ENCODE assay signal across 8 cellular contexts in the genomic region with DNA sequence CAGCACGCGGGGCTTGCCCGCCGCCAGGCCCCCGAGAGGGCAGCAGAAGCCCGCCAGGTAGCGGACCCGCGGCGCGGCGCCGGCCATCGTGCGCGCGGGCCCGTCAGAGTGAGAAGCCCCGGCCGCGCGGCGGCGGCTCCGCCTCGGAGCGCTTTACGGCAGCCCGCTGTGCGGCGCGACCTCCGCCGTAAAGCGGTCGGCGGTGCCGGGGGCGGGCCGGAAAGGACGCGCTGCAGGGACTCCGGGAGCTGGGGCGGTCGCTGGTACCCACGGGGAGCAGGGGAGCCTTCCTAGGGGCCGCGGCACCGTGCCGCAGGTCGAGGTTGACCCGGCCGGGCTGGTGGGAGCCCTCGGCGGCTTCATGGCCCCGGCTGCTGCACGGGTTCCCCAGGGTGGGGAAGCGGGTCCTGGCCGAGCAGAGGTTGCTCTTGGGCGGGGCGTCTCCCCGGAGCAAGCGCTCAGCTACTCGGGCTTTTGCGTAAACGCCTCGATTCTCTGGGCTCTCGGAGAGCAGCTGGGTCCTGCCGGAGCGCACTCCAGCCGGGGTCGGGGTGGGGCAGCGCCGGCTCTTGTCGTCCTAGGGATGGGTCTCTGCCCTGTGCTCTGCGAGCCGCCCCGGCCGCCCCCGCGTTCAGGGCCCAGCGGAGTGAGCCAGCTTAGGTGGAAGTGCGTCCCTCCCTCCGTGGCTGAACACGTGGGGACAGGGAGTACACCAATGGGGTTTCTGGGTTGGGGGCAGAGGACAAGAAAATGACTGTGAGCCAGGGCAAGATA. TPM values are rescaled to one million over a fixed set of nuclear protein-coding genes. Genes with fewer than 3 reads are reported as not detected.
A peak's percentile ranks its signal among the peaks of the same experiment; 100 is the strongest.
DNase-seq lines count a peak whose midpoint lies in the region; ATAC-seq and TF ChIP-seq lines count a peak whose summit lies in the region.

A gene with protein sequence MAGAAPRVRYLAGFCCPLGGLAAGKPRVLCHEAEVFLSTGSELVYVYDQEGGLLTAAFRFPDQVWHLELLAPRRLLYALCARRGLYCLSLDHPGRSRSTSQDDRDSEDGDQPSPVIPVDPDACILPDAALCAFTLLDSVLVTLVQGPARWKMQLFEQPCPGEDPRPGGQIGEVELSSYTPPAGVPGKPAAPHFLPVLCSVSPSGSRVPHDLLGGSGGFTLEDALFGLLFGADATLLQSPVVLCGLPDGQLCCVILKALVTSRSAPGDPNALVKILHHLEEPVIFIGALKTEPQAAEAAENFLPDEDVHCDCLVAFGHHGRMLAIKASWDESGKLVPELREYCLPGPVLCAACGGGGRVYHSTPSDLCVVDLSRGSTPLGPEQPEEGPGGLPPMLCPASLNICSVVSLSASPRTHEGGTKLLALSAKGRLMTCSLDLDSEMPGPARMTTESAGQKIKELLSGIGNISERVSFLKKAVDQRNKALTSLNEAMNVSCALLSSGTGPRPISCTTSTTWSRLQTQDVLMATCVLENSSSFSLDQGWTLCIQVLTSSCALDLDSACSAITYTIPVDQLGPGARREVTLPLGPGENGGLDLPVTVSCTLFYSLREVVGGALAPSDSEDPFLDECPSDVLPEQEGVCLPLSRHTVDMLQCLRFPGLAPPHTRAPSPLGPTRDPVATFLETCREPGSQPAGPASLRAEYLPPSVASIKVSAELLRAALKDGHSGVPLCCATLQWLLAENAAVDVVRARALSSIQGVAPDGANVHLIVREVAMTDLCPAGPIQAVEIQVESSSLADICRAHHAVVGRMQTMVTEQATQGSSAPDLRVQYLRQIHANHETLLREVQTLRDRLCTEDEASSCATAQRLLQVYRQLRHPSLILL (minus strand): TSS at position 110 of the 774 bp plus-strand sequence. CDS start 23 bp downstream, at position 87.

- H3K27me3 Mint-ChIP-seq in progenitor cell of endocrine pancreas = no peaks in the 10 kb centered on the region

- H3K4me3 ChIP-seq in adrenal gland = peak within 1 kb of the TSS; percentile 12 to 97 (median 76)
- peak within 1 kb of the TSS; percentile 68 to 98 (median 86) for H3K4me3 ChIP-seq in upper lobe of left lung

- peaks cover 6% of the 10 kb centered on the region for H3K36me3 Mint-ChIP-seq in progenitor cell of endocrine pancreas (ENCODE audit: insufficient read depth)

- TF ChIP-seq CTCF in adrenal gland (IDR thresholded peaks at IDR 0.05) (no peak), progenitor cell of endocrine pancreas (IDR thresholded peaks at IDR 0.05; ENCODE audit: unreplicated experiment) (no peak), upper lobe of left lung (IDR thresholded peaks at IDR 0.05) (peak in 3 of 6 experiments; percentile 4 to 36 (median 12))

- DNase-seq in EH (ENCODE audit: low read depth) (peak; percentile 79), M059J (ENCODE audit: low read depth) (peak; percentile 74), adrenal gland (peak; percentile 70 to 81 (median 75)), left cardiac atrium (peak; percentile 85), progenitor cell of endocrine pancreas (ENCODE audit: low spot score, unreplicated experiment) (peak; percentile 72), upper lobe of left lung (peak; percentile 79 to 97)

- ATAC-seq in GM21717 (IDR thresholded peaks at IDR 0.05; ENCODE audit: unreplicated experiment) = peak; percentile 41
- peak; percentile 73 to 79 for ATAC-seq in left cardiac atrium
- ATAC-seq in upper lobe of left lung (ENCODE audit: low FRiP score in 2 of 2) = peak; percentile 89 to 93

- H3K27ac ChIP-seq in adrenal gland = peak within 1 kb of the TSS; percentile 64 to 94 (median 71)
- H3K27ac ChIP-seq in upper lobe of left lung = peak within 1 kb of the TSS; percentile 79 to 91 (median 87)

- peak in 1 of 2 donors; percentile 60 for TF ChIP-seq POLR2A in adrenal gland (IDR thresholded peaks at IDR 0.05)
- peak; percentile 25 to 90 (median 42) for TF ChIP-seq POLR2A in upper lobe of left lung (IDR thresholded peaks at IDR 0.05)

- no peaks in the 10 kb centered on the region for H3K9me3 Mint-ChIP-seq in progenitor cell of endocrine pancreas (ENCODE audit: low read depth)

- H3K36me3 ChIP-seq in adrenal gland (replicated peaks in 1 of 2) (peaks cover 0 to 17% of the 10 kb centered on the region in 2 donors), upper lobe of left lung (peaks cover 0 to 44% (median 30%) of the 10 kb centered on the region in 4 donors)

- H3K27ac Mint-ChIP-seq in progenitor cell of endocrine pancreas = peak within 1 kb of the TSS; percentile 93

- no peak for TF ChIP-seq EP300 in upper lobe of left lung (IDR thresholded peaks at IDR 0.05)

- H3K4me1 Mint-ChIP-seq in progenitor cell of endocrine pancreas (ENCODE audit: low read depth) = peaks cover 15% of the 10 kb centered on the region

- 0 to 1% (median 0%) methylated on average over 4 to 85 of the region's 85 CpGs for whole genome bisulfite sequencing in adrenal gland, 4 donors
- WGBS in upper lobe of left lung, 2 donors = 0% methylated on average over 9 to 32 of the region's 85 CpGs

- H3K9me3 ChIP-seq in adrenal gland (replicated peaks in 1 of 3) = no peaks in the 10 kb centered on the region
- no peaks in the 10 kb centered on the region for H3K9me3 ChIP-seq in upper lobe of left lung

- H3K27me3 ChIP-seq in adrenal gland = no peaks in the 10 kb centered on the region
- no peaks in the 10 kb centered on the region for H3K27me3 ChIP-seq in upper lobe of left lung

- intact Hi-C loops in T-helper 1 cell treated with Interleukin-12 subunit alpha and Interleukin-12 subunit beta and Interleukin-4 antibody, amounts not matched to agents 30 ng/mL and 1 ng/mL, for 36 hours (cut with micrococcal nuclease) = loop anchor here (1.0 to 10.0 kb wide), 6 partner anchors 33 to 312 kb away; a partner anchor contains a TSS
- intact Hi-C loops in adrenal gland (cut with DNase I) (no loop called here), left cardiac atrium (cut with DNase I) (loop anchor here in 1 of 2 donors (5.0 kb wide), 1 partner anchor 35 kb away; no protein-coding TSS in a partner anchor)

- H3K4me1 ChIP-seq in adrenal gland (replicated peaks in 1 of 2) = peaks cover 29 to 39% of the 10 kb centered on the region in 2 donors
- peaks cover 19 to 53% (median 22%) of the 10 kb centered on the region in 4 donors for H3K4me1 ChIP-seq in upper lobe of left lung

- peak within 1 kb of the TSS; percentile 85 for H3K4me3 Mint-ChIP-seq in progenitor cell of endocrine pancreas (ENCODE audit: low read depth)

RNA-seq across cellular contexts. Expression of the gene that starts here (rescaled TPM):
- total RNA-seq in M059J (2014; rRNA removed; shearing (Covaris generic)) = 8.0 and 18.0 TPM in 2 replicates
- total RNA-seq in T-helper 1 cell treated with Interleukin-12 subunit alpha and Interleukin-12 subunit beta and Interleukin-4 antibody, amounts not matched to agents 30 ng/mL and 1 ng/mL, for 36 hours = 37.9 and 41.8 TPM in 2 replicates
- total RNA-seq in adrenal gland = 10 to 100 TPM; 21.1 to 35.1 (median 31.7) TPM
- 10 to 100 TPM in 2 of 3 donors, 1 to 10 TPM in 1; 2.5 to 89.0 (median 41.0) TPM for polyA plus RNA-seq in adrenal gland
- 10 to 100 TPM; 11.6 to 15.7 TPM for total RNA-seq in left cardiac atrium
- total RNA-seq in progenitor cell of endocrine pancreas = 46.5 and 47.7 TPM in 2 replicates
- 10 to 100 TPM; 22.0 to 70.2 (median 32.5) TPM for total RNA-seq in upper lobe of left lung

Comparison
In these comparisons a context has a peak if more than half of its experiments do, and no peak if none do; other contexts are left out.
1. Peak in every context shown above with its lines: DNase-seq, ATAC-seq, H3K4me3 ChIP-seq and H3K27ac ChIP-seq.
2. ATAC-seq: peak in every context shown above with its lines; median percentile 91 in upper lobe of left lung; 76 in left cardiac atrium; 41 in GM21717.